Comparison of ENCODE assay signal across 20 cellular contexts in genomic region chr16:65917466-65917865, GRCh38.
DNase-seq lines count a peak whose midpoint lies in the region; ATAC-seq and TF ChIP-seq lines count a peak whose summit lies in the region.
"Had no signal": no experiment of that assay in that cellular context is flagged by ENCODE, and none has a peak within 500 bp of the region (broad histone marks: within the 10 kb centered on the region; RNA-seq: fewer than 3 reads in every experiment).

No MANE protein-coding gene starts in this region.

- no peak overlapping the region for H2BK12ac ChIP-seq in mesenchymal stem cell (ENCODE audit: low read length in 2 of 2)

- no peaks in the 10 kb centered on the region for H3K79me2 ChIP-seq in GM23338 (replicated peaks; ENCODE audit: insufficient read depth)

- no TSS peak for BruUV-seq in A673 (replicated peaks; lab: Mats Ljungman, UMichigan)

- no peak overlapping the region for H3K23ac ChIP-seq in mesenchymal stem cell (ENCODE audit: low read length in 2 of 2)

- no peak overlapping the region for H3K4ac ChIP-seq in mesenchymal stem cell (ENCODE audit: low read depth in 1 of 2, low read length in 2 of 2)

- intact Hi-C loops in A673 (cut with micrococcal nuclease; ENCODE audit: unreplicated experiment), result no loop called here

- H4K8ac ChIP-seq in mesenchymal stem cell (ENCODE audit: low read length), result no peak overlapping the region

- no peak for DNase-seq in GM23338 (ENCODE audit: low spot score)
- peak; percentile 44 for DNase-seq in amniotic epithelial cell (ENCODE audit: low read depth)
- peak; percentile 18 for DNase-seq in fibroblast of villous mesenchyme (ENCODE audit: low read depth)
- peak; percentile 32 for DNase-seq in mesenchymal stem cell
- DNase-seq in A673 (ENCODE audit: low spot score), result no peak
- no peak for DNase-seq in cerebellar nuclear complex (lab: John Stamatoyannopoulos, UW)
- DNase-seq: Calu3; CD8-positive, alpha-beta T cell; DMS53; DND-41; EL; GM23248 had no signal

- H3K9me3 ChIP-seq in mesenchymal stem cell (ENCODE audit: control insufficient read depth, low read length), result peaks cover 6% of the 10 kb centered on the region
- H3K9me3 ChIP-seq in A673 (ENCODE audit: low read depth, low read length, poor library complexity, severe bottlenecking), result no peaks in the 10 kb centered on the region
- H3K9me3 ChIP-seq: A549 had no signal

- TF ChIP-seq CTCF in GM23338 (conservative IDR thresholded peaks at IDR 0.05; ENCODE audit: low read depth in 2 of 2) (no peak), fibroblast of villous mesenchyme (IDR thresholded peaks at IDR 0.05; ENCODE audit: insufficient read depth, low read depth, low read length) (no peak), A673 (conservative IDR thresholded peaks at IDR 0.05; ENCODE audit: low read depth, low read length) (no peak)

- H3K9me2 ChIP-seq in GM23338 (ENCODE audit: insufficient read depth), result no peaks in the 10 kb centered on the region

- no peak overlapping the region for H3K27ac Mint-ChIP-seq in GM23338
- H3K27ac Mint-ChIP-seq: B cell; CD8-positive, alpha-beta T cell; H9 had no signal

- CTCF ChIA-PET in A673 (lab: Charles Lee), result no interaction called here

- H2AFZ ChIP-seq in GM23338, result peak overlapping the region; percentile 9; the same call in 1 of the 2 replicates
- peak overlapping the region; percentile 39 for H2AFZ ChIP-seq in mesenchymal stem cell (ENCODE audit: low read depth, low read length)
- H2AFZ ChIP-seq: GM23248 had no signal

- H3K36me3 ChIP-seq in GM23338 (ENCODE audit: insufficient read depth), result no peaks in the 10 kb centered on the region
- no peaks in the 10 kb centered on the region for H3K36me3 ChIP-seq in mesenchymal stem cell (ENCODE audit: control insufficient read depth in 1 of 2, insufficient read depth in 2 of 2, low read depth in 1 of 2, low read length in 2 of 2)
- no peaks in the 10 kb centered on the region for H3K36me3 ChIP-seq in A673 (ENCODE audit: insufficient read depth, low read length, poor library complexity, severe bottlenecking)
- H3K36me3 ChIP-seq: BLaER1 treated with 17β-estradiol and CSF1 and Interleukin-3, amounts not matched to agents 10 nM and 100 nM had no signal

- no peak overlapping the region for H3K14ac ChIP-seq in mesenchymal stem cell (ENCODE audit: low read length in 2 of 2)

- H4K20me1 ChIP-seq in GM23338 (replicated peaks; ENCODE audit: insufficient read depth), result no peaks in the 10 kb centered on the region
- H4K20me1 ChIP-seq: BLaER1 treated with 17β-estradiol and CSF1 and Interleukin-3, amounts not matched to agents 10 nM and 100 nM had no signal

- H3F3A ChIP-seq in GM23338 (replicated peaks; ENCODE audit: low read depth), result no peaks in the 10 kb centered on the region

- no peaks in the 10 kb centered on the region for H3K27me3 ChIP-seq in GM23338 (ENCODE audit: insufficient read depth)
- H3K27me3 ChIP-seq in mesenchymal stem cell (ENCODE audit: control insufficient read depth in 1 of 2, insufficient read depth in 1 of 2, low read length in 2 of 2), result peaks cover 0 to 5% of the 10 kb centered on the region in 2 experiments
- no peaks in the 10 kb centered on the region for H3K27me3 ChIP-seq in A673 (replicated peaks; ENCODE audit: insufficient read depth, low read depth, low read length, poor library complexity)
- H3K27me3 ChIP-seq: BLaER1 treated with 17β-estradiol and CSF1 and Interleukin-3, amounts not matched to agents 10 nM and 100 nM had no signal

- H3K18ac ChIP-seq in mesenchymal stem cell (ENCODE audit: low read depth in 1 of 2, low read length in 2 of 2), result no peak overlapping the region

- POLR2A ChIA-PET in A673 (lab: Charles Lee; ENCODE audit: low non-redundant PET), result interaction anchor here (0.5 kb wide), 1 partner anchor 767 kb away, joined by 3 read pairs; no protein-coding TSS in a partner anchor

- no peak overlapping the region for H2AK5ac ChIP-seq in mesenchymal stem cell (ENCODE audit: low read length, severe bottlenecking)

- H3K36me3 Mint-ChIP-seq in GM23338 (ENCODE audit: low read depth), result no peaks in the 10 kb centered on the region
- H3K36me3 Mint-ChIP-seq: CD8-positive, alpha-beta T cell had no signal

- no peaks in the 10 kb centered on the region for H3K79me1 ChIP-seq in mesenchymal stem cell (replicated peaks; ENCODE audit: low read length, poor library complexity, severe bottlenecking)

- H2BK15ac ChIP-seq in mesenchymal stem cell (ENCODE audit: low read depth, poor library complexity, severe bottlenecking), result no peak overlapping the region

- H2BK5ac ChIP-seq in mesenchymal stem cell (ENCODE audit: low read depth, low read length, poor library complexity, severe bottlenecking), result no peak overlapping the region

- H3K4me3 Mint-ChIP-seq in GM23338, result no peak overlapping the region
- H3K4me3 Mint-ChIP-seq: B cell; CD8-positive, alpha-beta T cell; H9 had no signal

- no peak overlapping the region for H3K27ac ChIP-seq in GM23338 (ENCODE audit: low read depth)
- no peak overlapping the region for H3K27ac ChIP-seq in mesenchymal stem cell (ENCODE audit: low read length, poor library complexity, severe bottlenecking)
- no peak overlapping the region for H3K27ac ChIP-seq in A673 (ENCODE audit: low read depth, low read length, poor library complexity, severe bottlenecking)
- H3K27ac ChIP-seq: 22Rv1; A549; BLaER1 treated with 17β-estradiol and CSF1 and Interleukin-3, amounts not matched to agents 10 nM and 100 nM; GM23248 had no signal

- no peaks in the 10 kb centered on the region; the same call in 2 of the 3 replicates for H3K9me3 Mint-ChIP-seq in GM23338

- peaks cover 22% of the 10 kb centered on the region for H3K4me1 Mint-ChIP-seq in GM23338
- H3K4me1 Mint-ChIP-seq: B cell had no signal

- H3K27me3 Mint-ChIP-seq in GM23338 (ENCODE audit: insufficient read depth, low read depth, poor library complexity), result peaks cover 7% of the 10 kb centered on the region
- H3K27me3 Mint-ChIP-seq: B cell had no signal

- H3K4me3 ChIP-seq in GM23338 (no peak overlapping the region), fibroblast of villous mesenchyme (ENCODE audit: low read depth, low read length) (no peak overlapping the region), mesenchymal stem cell (ENCODE audit: insufficient read depth in 1 of 2, low read depth in 1 of 2, low read length in 2 of 2) (no peak overlapping the region), A673 (ENCODE audit: low read depth, low read length, poor library complexity, severe bottlenecking) (no peak overlapping the region)
- H3K4me3 ChIP-seq: A549; BLaER1 treated with 17β-estradiol and CSF1 and Interleukin-3, amounts not matched to agents 10 nM and 100 nM; GM12878; GM23248 had no signal

- no peak; the same call in 2 of the 3 replicates for ATAC-seq in GM23338
- ATAC-seq in GM21423 (IDR thresholded peaks at IDR 0.05; ENCODE audit: unreplicated experiment), result no peak
- no peak for ATAC-seq in HG03354 (IDR thresholded peaks at IDR 0.05; ENCODE audit: poor library complexity, severe bottlenecking, unreplicated experiment)
- ATAC-seq: A549; CD8-positive, alpha-beta T cell; GM12878 had no signal

- 46% methylated on average over 2 of the region's 2 CpGs for WGBS in mesenchymal stem cell

- H3K4me2 ChIP-seq in GM23338 (no peak overlapping the region), mesenchymal stem cell (ENCODE audit: low read length, poor library complexity, severe bottlenecking) (no peak overlapping the region)
- H3K4me2 ChIP-seq: A549; BLaER1 treated with 17β-estradiol and CSF1 and Interleukin-3, amounts not matched to agents 10 nM and 100 nM had no signal

- no peaks in the 10 kb centered on the region for H3K4me1 ChIP-seq in GM23338 (ENCODE audit: insufficient read depth)
- no peaks in the 10 kb centered on the region for H3K4me1 ChIP-seq in mesenchymal stem cell (ENCODE audit: control insufficient read depth, insufficient read depth, low read depth, low read length)
- no peaks in the 10 kb centered on the region for H3K4me1 ChIP-seq in A673 (ENCODE audit: insufficient read depth, low read length, poor library complexity, severe bottlenecking)
- H3K4me1 ChIP-seq: A549; BLaER1 treated with 17β-estradiol and CSF1 and Interleukin-3, amounts not matched to agents 10 nM and 100 nM had no signal

- H2BK120ac ChIP-seq in mesenchymal stem cell (ENCODE audit: low read depth, low read length), result no peak overlapping the region

- no peak overlapping the region for H4K91ac ChIP-seq in mesenchymal stem cell (ENCODE audit: low read length)

- H3K9ac ChIP-seq in mesenchymal stem cell (ENCODE audit: low read length), result no peak overlapping the region
- H3K9ac ChIP-seq: BLaER1 treated with 17β-estradiol and CSF1 and Interleukin-3, amounts not matched to agents 10 nM and 100 nM; GM23248 had no signal

TF ChIP-seq in GM23338, 12 proteins besides CTCF, POLR2A, EP300 and RAD21 (continues in another document):
- TF ChIP-seq CREB1 (CRISPR knock-in tag; IDR thresholded peaks at IDR 0.05; ENCODE audit: low read depth) (no peak), POLR2AphosphoS5 (IDR thresholded peaks at IDR 0.05; ENCODE audit: low read depth) (no peak)

Comparison
In these comparisons a context has a peak if more than half of its experiments do, and no peak if none do; other contexts are left out.
1. DNase-seq: peak in amniotic epithelial cell (single experiment), fibroblast of villous mesenchyme (single experiment) and mesenchymal stem cell (single experiment); none in GM23338 (single experiment), A673 (single experiment) and cerebellar nuclear complex (0 of 2).